1 cellular context compared by ENCODE assay signal in the genomic region with DNA sequence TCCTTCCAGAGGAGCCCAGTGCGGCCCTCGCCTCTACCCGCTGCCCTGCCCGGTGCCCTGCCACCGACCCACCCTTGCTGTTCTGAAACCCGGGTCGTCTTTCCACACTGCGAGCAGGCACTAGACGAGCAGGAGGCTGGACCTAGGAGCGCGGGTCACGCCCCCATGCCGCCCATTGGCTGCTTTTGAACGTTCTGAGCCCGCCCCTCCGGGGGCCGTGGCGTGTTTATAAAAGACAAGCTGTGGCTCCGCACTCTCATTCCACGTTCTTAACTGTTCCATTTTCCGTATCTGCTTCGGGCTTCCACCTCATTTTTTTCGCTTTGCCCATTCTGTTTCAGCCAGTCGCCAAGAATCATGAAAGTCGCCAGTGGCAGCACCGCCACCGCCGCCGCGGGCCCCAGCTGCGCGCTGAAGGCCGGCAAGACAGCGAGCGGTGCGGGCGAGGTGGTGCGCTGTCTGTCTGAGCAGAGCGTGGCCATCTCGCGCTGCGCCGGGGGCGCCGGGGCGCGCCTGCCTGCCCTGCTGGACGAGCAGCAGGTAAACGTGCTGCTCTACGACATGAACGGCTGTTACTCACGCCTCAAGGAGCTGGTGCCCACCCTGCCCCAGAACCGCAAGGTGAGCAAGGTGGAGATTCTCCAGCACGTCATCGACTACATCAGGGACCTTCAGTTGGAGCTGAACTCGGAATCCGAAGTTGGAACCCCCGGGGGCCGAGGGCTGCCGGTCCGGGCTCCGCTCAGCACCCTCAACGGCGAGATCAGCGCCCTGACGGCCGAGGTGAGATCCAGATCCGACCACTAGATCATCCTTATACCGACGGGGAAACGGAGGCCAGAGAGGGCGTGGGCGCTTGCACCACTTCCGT.
TF ChIP-seq lines count a peak whose summit lies in the region.

Gene ID1 (plus strand): TSS at position 259 of the 871 bp plus-strand sequence. CDS start 99 bp downstream, at position 358.

TF ChIP-seq in K562, 482 proteins besides CTCF, POLR2A, EP300 and RAD21 (continued from another document and continues in another):
- TF ChIP-seq ZNF280A (IDR thresholded peaks at IDR 0.05; ENCODE audit: low read depth, partially characterized antibody) (no peak), BDP1 (IDR thresholded peaks at IDR 0.05; ENCODE audit: insufficient read depth, insufficient read length) (no peak), ZBTB1 (CRISPR knock-in tag; IDR thresholded peaks at IDR 0.05; ENCODE audit: borderline replicate concordance, low read depth) (0 out of 2 replicates have a peak, but pooled peaks have one; percentile 61), TBP (optimal IDR thresholded peaks at IDR 0.05; ENCODE audit: low read depth, low read length) (peak; percentile 99), ZNF212 (CRISPR knock-in tag; IDR thresholded peaks at IDR 0.05) (no peak), GTF2A2 (tag; IDR thresholded peaks at IDR 0.05) (peak; percentile 88), RHOXF2B (CRISPR knock-in tag; conservative IDR thresholded peaks at IDR 0.05) (no peak), SMAD2 (IDR thresholded peaks at IDR 0.05; ENCODE audit: low read depth, low read length) (no peak), NONO (IDR thresholded peaks at IDR 0.05; ENCODE audit: low read depth in 2 of 2, low read length in 1 of 2) (peak; percentile 49 to 66; a peak in 3 of 4 replicates), NEUROD1 (IDR thresholded peaks at IDR 0.05; ENCODE audit: borderline replicate concordance, low read depth, low read length, partially characterized antibody) (no peak), CBFA2T3 (IDR thresholded peaks at IDR 0.05) (peak; percentile 47; the same call in 1 of the 2 replicates), SLC30A9 (CRISPR knock-in tag; IDR thresholded peaks at IDR 0.05) (no peak), ID3 (CRISPR knock-in tag; IDR thresholded peaks at IDR 0.05) (no peak), ID3 (tag; IDR thresholded peaks at IDR 0.05) (peak; percentile 49; the same call in 1 of the 2 replicates), CAMTA2 (CRISPR knock-in tag; conservative IDR thresholded peaks at IDR 0.05) (no peak; the same call in 1 of the 2 replicates), HNRNPUL1 (IDR thresholded peaks at IDR 0.05; ENCODE audit: low read length) (no peak), SETDB1 (IDR thresholded peaks at IDR 0.05; ENCODE audit: low read length) (no peak), ZNF217 (CRISPR knock-in tag; IDR thresholded peaks at IDR 0.05) (no peak), HOXB6 (CRISPR knock-in tag; IDR thresholded peaks at IDR 0.05; ENCODE audit: borderline replicate concordance) (no peak), PHB2 (IDR thresholded peaks at IDR 0.05; ENCODE audit: low read depth) (no peak), FIP1L1 (IDR thresholded peaks at IDR 0.05; ENCODE audit: low read depth, low read length, poor library complexity, severe bottlenecking) (peak; percentile 93), ZNF24 (IDR thresholded peaks at IDR 0.05) (0 out of 2 replicates have a peak, but pooled peaks have one; percentile 28), MTA3 (IDR thresholded peaks at IDR 0.05; ENCODE audit: borderline replicate concordance) (peak; percentile 99), ARNT (IDR thresholded peaks at IDR 0.05) (no peak), ARID3B (CRISPR knock-in tag; IDR thresholded peaks at IDR 0.05; ENCODE audit: borderline replicate concordance) (peak; percentile 74), ZNF282 (CRISPR knock-in tag; IDR thresholded peaks at IDR 0.05) (no peak; the same call in 1 of the 2 replicates), KLF6 (CRISPR knock-in tag; IDR thresholded peaks at IDR 0.05; ENCODE audit: borderline replicate concordance) (no peak), GATAD2B (IDR thresholded peaks at IDR 0.05; ENCODE audit: borderline replicate concordance) (peak; percentile 72), SNIP1 (IDR thresholded peaks at IDR 0.05; ENCODE audit: low read depth) (no peak), USF1 (CRISPR knock-in tag; IDR thresholded peaks at IDR 0.05) (peak; percentile 54; the same call in 1 of the 2 replicates), TBL1XR1 (IDR thresholded peaks at IDR 0.05; ENCODE audit: low read length in 2 of 2) (peak in 1 of 2 experiments; percentile 64; a peak in 1 of 4 replicates), RBM34 (IDR thresholded peaks at IDR 0.05; ENCODE audit: borderline replicate concordance, insufficient read depth, low read length) (no peak)
- TF ChIP-seq, protein P1, sequence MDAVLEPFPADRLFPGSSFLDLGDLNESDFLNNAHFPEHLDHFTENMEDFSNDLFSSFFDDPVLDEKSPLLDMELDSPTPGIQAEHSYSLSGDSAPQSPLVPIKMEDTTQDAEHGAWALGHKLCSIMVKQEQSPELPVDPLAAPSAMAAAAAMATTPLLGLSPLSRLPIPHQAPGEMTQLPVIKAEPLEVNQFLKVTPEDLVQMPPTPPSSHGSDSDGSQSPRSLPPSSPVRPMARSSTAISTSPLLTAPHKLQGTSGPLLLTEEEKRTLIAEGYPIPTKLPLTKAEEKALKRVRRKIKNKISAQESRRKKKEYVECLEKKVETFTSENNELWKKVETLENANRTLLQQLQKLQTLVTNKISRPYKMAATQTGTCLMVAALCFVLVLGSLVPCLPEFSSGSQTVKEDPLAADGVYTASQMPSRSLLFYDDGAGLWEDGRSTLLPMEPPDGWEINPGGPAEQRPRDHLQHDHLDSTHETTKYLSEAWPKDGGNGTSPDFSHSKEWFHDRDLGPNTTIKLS (IDR thresholded peaks at IDR 0.05; ENCODE audit: borderline replicate concordance, low read depth), result peak; percentile 25; the same call in 1 of the 2 replicates
- TF ChIP-seq, protein P2, sequence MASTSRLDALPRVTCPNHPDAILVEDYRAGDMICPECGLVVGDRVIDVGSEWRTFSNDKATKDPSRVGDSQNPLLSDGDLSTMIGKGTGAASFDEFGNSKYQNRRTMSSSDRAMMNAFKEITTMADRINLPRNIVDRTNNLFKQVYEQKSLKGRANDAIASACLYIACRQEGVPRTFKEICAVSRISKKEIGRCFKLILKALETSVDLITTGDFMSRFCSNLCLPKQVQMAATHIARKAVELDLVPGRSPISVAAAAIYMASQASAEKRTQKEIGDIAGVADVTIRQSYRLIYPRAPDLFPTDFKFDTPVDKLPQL (IDR thresholded peaks at IDR 0.05; ENCODE audit: extremely low read depth, insufficient read length), result peak; percentile 96
- TF ChIP-seq, protein P3, sequence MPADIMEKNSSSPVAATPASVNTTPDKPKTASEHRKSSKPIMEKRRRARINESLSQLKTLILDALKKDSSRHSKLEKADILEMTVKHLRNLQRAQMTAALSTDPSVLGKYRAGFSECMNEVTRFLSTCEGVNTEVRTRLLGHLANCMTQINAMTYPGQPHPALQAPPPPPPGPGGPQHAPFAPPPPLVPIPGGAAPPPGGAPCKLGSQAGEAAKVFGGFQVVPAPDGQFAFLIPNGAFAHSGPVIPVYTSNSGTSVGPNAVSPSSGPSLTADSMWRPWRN (IDR thresholded peaks at IDR 0.05; ENCODE audit: low read depth), result no peak
- TF ChIP-seq, protein P4, sequence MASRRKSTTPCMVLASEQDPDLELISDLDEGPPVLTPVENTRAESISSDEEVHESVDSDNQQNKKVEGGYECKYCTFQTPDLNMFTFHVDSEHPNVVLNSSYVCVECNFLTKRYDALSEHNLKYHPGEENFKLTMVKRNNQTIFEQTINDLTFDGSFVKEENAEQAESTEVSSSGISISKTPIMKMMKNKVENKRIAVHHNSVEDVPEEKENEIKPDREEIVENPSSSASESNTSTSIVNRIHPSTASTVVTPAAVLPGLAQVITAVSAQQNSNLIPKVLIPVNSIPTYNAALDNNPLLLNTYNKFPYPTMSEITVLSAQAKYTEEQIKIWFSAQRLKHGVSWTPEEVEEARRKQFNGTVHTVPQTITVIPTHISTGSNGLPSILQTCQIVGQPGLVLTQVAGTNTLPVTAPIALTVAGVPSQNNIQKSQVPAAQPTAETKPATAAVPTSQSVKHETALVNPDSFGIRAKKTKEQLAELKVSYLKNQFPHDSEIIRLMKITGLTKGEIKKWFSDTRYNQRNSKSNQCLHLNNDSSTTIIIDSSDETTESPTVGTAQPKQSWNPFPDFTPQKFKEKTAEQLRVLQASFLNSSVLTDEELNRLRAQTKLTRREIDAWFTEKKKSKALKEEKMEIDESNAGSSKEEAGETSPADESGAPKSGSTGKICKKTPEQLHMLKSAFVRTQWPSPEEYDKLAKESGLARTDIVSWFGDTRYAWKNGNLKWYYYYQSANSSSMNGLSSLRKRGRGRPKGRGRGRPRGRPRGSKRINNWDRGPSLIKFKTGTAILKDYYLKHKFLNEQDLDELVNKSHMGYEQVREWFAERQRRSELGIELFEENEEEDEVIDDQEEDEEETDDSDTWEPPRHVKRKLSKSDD (conservative IDR thresholded peaks at IDR 0.05; ENCODE audit: low read length), result 0 out of 2 replicates have a peak, but pooled peaks have one; percentile 83
- TF ChIP-seq, protein P5, sequence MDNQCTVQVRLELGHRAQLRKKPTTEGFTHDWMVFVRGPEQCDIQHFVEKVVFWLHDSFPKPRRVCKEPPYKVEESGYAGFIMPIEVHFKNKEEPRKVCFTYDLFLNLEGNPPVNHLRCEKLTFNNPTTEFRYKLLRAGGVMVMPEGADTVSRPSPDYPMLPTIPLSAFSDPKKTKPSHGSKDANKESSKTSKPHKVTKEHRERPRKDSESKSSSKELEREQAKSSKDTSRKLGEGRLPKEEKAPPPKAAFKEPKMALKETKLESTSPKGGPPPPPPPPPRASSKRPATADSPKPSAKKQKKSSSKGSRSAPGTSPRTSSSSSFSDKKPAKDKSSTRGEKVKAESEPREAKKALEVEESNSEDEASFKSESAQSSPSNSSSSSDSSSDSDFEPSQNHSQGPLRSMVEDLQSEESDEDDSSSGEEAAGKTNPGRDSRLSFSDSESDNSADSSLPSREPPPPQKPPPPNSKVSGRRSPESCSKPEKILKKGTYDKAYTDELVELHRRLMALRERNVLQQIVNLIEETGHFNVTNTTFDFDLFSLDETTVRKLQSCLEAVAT (IDR thresholded peaks at IDR 0.05), result peak; percentile 93 to 95; a peak in 3 of 4 replicates
- TF ChIP-seq, protein P6, sequence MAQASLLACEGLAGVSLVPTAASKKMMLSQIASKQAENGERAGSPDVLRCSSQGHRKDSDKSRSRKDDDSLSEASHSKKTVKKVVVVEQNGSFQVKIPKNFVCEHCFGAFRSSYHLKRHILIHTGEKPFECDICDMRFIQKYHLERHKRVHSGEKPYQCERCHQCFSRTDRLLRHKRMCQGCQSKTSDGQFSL (CRISPR knock-in tag; IDR thresholded peaks at IDR 0.05), result no peak
- TF ChIP-seq, protein P6 (tag; IDR thresholded peaks at IDR 0.05), result no peak
